ENCODE assay signal across 12 cellular contexts in the genomic region with DNA sequence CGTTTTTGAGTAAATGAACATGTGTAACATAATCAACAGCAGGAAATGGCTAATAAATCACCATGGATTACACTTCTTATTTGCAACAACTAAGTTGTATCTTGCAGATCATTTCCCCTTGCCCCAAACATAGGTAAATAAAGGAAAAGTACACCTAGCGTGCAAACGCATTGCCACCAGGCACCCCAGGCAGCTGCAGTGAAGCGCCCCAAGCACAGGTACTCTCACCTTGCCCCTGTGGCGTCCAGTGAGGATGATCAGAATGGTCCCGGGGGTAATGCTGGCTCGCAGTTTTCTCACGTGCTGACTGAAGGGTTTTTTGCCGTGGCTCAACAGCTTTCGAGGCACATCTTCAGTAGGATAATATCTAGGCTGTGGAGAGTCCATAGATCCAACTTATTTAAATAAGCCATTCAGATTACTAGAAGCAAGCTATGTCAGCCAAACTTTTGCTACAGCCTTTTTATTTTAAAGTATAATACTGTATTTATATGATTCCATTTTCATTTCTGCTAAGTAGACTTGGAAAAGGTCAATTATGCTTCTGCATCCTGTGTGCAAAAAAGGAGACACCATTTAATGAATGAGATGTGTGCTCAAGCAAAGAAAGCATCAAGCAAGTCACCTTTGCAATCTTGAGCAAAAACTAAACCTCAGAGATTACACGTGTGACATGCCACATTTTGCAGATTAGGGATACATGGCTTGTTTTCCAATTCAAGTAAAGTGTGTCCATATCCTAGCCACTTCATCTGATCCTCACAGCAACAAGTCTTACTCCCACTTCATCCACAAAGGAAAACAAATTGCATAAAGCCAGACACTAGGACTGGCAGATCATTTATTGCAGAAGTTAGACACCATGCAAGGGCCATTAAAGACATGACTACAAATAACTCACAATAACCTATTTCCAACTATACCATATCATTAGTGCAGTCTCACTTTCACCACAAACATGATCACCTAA. TPM values are rescaled to one million over a fixed set of nuclear protein-coding genes. Genes with fewer than 3 reads are reported as not detected.
A peak's percentile ranks its signal among the peaks of the same experiment; 100 is the strongest.
DNase-seq lines count a peak whose midpoint lies in the region; ATAC-seq and TF ChIP-seq lines count a peak whose summit lies in the region.
"Had no signal": no experiment of that assay in that cellular context is flagged by ENCODE, and none has a peak within 500 bp of the region (broad histone marks: within the 10 kb centered on the region; RNA-seq: fewer than 3 reads in every experiment).

No MANE protein-coding gene starts in this region.

- ATAC-seq in T-cell (replicated peaks in 1 of 4), result no peak
- no peak for ATAC-seq in stimulated activated naive CD8-positive, alpha-beta T cell treated with anti-CD3 and anti-CD28 coated beads, Interleukin-15, amount 100 ng/mL, for 72 hours

- H3K4me1 Mint-ChIP-seq in activated naive CD4-positive, alpha-beta T cell treated with anti-CD3 and anti-CD28 coated beads, Interleukin-2, amount 50 U/mL, for 24 hours, result peaks cover 39% of the 10 kb centered on the region
- peaks cover 33 to 39% (median 36%) of the 10 kb centered on the region in 3 donors for H3K4me1 Mint-ChIP-seq in T-cell
- peaks cover 61% of the 10 kb centered on the region for H3K4me1 Mint-ChIP-seq in stimulated activated naive CD8-positive, alpha-beta T cell treated with anti-CD3 and anti-CD28 coated beads, Interleukin-15, amount 100 ng/mL, for 72 hours

- peak overlapping the region; percentile 93 for H3K4me3 ChIP-seq in fibroblast of mammary gland (ENCODE audit: control insufficient read depth, low read depth, low read length)

- no peak for DNase-seq in activated naive CD4-positive, alpha-beta T cell treated with Interleukin-2 at 50 U/mL for 16 hours
- no peak for DNase-seq in T-cell
- no peak for DNase-seq in fibroblast of mammary gland (ENCODE audit: low read depth)
- DNase-seq in stimulated activated naive CD8-positive, alpha-beta T cell treated with anti-CD3 and anti-CD28 coated beads, Interleukin-15, amount 100 ng/mL, for 72 hours, result no peak
- DNase-seq in activated gamma-delta T cell (lab: John Stamatoyannopoulos, UW), result no peak
- no peak for DNase-seq in NCI-H1436 treated with DMSO at 0.1 percent for 48 hours (lab: John Stamatoyannopoulos, UW)
- DNase-seq in HT-29 (ENCODE audit: low spot score), result no peak
- DNase-seq: KBM-7; midbrain; stimulated activated CD4-positive, alpha-beta T cell treated with anti-CD3 and anti-CD28 coated beads, Interleukin-4, amount 100 ng/mL, for 24 hours had no signal

- TF ChIP-seq CTCF in fibroblast of mammary gland (conservative IDR thresholded peaks at IDR 0.05; ENCODE audit: control insufficient read depth, insufficient read depth, low read depth, low read length), result no peak

- CTCF ChIA-PET in T-cell (lab: Charles Lee), result no interaction called here

- no peaks in the 10 kb centered on the region for H3K9me3 Mint-ChIP-seq in activated naive CD4-positive, alpha-beta T cell treated with anti-CD3 and anti-CD28 coated beads, Interleukin-2, amount 50 U/mL, for 24 hours
- H3K9me3 Mint-ChIP-seq in T-cell, result no peaks in the 10 kb centered on the region
- H3K9me3 Mint-ChIP-seq in stimulated activated naive CD8-positive, alpha-beta T cell treated with anti-CD3 and anti-CD28 coated beads, Interleukin-15, amount 100 ng/mL, for 72 hours, result no peaks in the 10 kb centered on the region
- H3K9me3 Mint-ChIP-seq: CD14-positive monocyte had no signal

- H3K4me3 Mint-ChIP-seq in activated naive CD4-positive, alpha-beta T cell treated with anti-CD3 and anti-CD28 coated beads, Interleukin-2, amount 50 U/mL, for 24 hours, result peak overlapping the region; percentile 100
- peak overlapping the region; percentile 41 to 100 (median 96) for H3K4me3 Mint-ChIP-seq in T-cell
- peak overlapping the region; percentile 98 to 100 for H3K4me3 Mint-ChIP-seq in stimulated activated naive CD8-positive, alpha-beta T cell treated with anti-CD3 and anti-CD28 coated beads, Interleukin-15, amount 100 ng/mL, for 72 hours

- H3K36me3 Mint-ChIP-seq in activated naive CD4-positive, alpha-beta T cell treated with anti-CD3 and anti-CD28 coated beads, Interleukin-2, amount 50 U/mL, for 24 hours, result peaks cover 29% of the 10 kb centered on the region
- peaks cover 38% of the 10 kb centered on the region for H3K36me3 Mint-ChIP-seq in T-cell

- POLR2A ChIA-PET in T-cell (lab: Charles Lee), result no interaction called here

- H3K27ac Mint-ChIP-seq in activated naive CD4-positive, alpha-beta T cell treated with anti-CD3 and anti-CD28 coated beads, Interleukin-2, amount 50 U/mL, for 24 hours, result peak overlapping the region; percentile 83
- H3K27ac Mint-ChIP-seq in T-cell, result no peak overlapping the region
- no peak overlapping the region for H3K27ac Mint-ChIP-seq in stimulated activated naive CD8-positive, alpha-beta T cell treated with anti-CD3 and anti-CD28 coated beads, Interleukin-15, amount 100 ng/mL, for 72 hours

- no peaks in the 10 kb centered on the region for H3K27me3 Mint-ChIP-seq in activated naive CD4-positive, alpha-beta T cell treated with anti-CD3 and anti-CD28 coated beads, Interleukin-2, amount 50 U/mL, for 24 hours
- no peaks in the 10 kb centered on the region for H3K27me3 Mint-ChIP-seq in T-cell
- no peaks in the 10 kb centered on the region for H3K27me3 Mint-ChIP-seq in stimulated activated naive CD8-positive, alpha-beta T cell treated with anti-CD3 and anti-CD28 coated beads, Interleukin-15, amount 100 ng/mL, for 72 hours

RNA-seq across cellular contexts. Expression of gene RPL6, which starts 2.6 kb away (rescaled TPM):
- total RNA-seq in T-cell, result 1,000 to 10,000 TPM; 1,580 to 1,742 (median 1,622) TPM
- 872 and 1,091 TPM in 2 replicates for total RNA-seq in HT-29 (2014; rRNA removed; shearing (Covaris generic))

RNA-seq across cellular contexts. Expression of gene PTPN11, which starts 11.9 kb away (rescaled TPM):
- 10 to 100 TPM; 48.7 to 55.5 (median 53.2) TPM for total RNA-seq in T-cell
- total RNA-seq in HT-29 (2014; rRNA removed; shearing (Covaris generic)), result 43.0 and 48.8 TPM in 2 replicates

RNA-seq across cellular contexts. Expression of gene HECTD4, which starts 24.6 kb away (rescaled TPM):
- total RNA-seq in T-cell, result 10 to 100 TPM; 49.7 to 58.5 (median 53.7) TPM
- total RNA-seq in HT-29 (2014; rRNA removed; shearing (Covaris generic)), result 13.1 and 22.3 TPM in 2 replicates
